8 cellular contexts compared by ENCODE assay signal in the genomic region with DNA sequence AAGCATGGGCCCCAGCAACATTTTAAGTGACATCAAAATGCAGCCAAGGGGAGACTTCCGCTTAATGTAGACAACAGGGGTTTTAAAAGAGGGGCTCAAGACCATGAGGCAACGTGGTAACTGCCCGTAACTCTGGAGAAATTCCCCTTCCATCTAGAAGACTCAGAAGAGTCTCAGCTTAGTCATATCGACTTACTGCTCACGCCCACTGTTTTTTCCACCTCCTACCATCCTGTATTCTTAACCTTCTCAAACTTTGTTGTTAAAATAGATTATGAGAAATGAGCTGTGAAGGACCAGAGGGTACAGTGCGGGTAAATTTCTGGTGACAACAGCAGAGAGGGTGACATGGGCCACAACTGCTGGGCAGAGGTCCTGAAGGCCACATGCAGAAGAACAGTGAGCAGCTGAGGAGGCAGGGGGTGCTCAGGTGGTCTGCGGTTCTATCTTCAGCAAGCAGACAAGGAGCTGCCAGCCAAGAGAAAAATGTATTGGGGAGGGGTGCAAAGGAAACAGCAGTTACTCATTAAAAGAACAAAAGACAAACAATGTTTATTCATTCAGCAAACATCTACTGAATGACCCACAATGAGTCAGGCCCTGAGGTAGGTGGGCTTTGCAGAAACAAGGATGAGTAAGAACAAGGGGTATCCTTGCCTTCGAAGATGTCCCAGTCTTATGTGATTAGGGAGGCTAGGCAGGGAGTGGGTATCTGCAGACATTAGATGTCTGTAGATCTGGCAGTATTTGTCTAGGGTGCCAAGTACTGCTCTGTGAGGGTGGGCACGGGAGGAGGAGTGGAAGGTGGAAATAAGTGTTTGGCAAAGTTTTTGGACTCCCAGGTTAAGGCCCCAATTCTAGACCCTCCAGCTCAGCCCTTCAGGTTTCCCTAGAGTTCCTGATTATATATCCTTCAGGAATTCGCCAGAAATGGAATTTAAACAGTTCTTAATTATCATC.
DNase-seq lines count a peak whose midpoint lies in the region; ATAC-seq and TF ChIP-seq lines count a peak whose summit lies in the region.

No MANE protein-coding gene starts in this region.

- H3K9me3 ChIP-seq in HCT116 (ENCODE audit: control insufficient read depth in 1 of 2, insufficient read depth in 1 of 2, low read depth in 1 of 2, low read length in 2 of 2) (no peaks in the 10 kb centered on the region), HAP-1 (no peaks in the 10 kb centered on the region)

- H3K9ac ChIP-seq in HCT116 (ENCODE audit: low read length), result peak overlapping the region; percentile 1; the same call in 1 of the 2 replicates

- POLR2A ChIA-PET in HCT116 (lab: Charles Lee), result no interaction called here

- RAD21 ChIA-PET in HCT116 (lab: Charles Lee; ENCODE audit: low non-redundant PET in 1 of 2, low total read pairs in 2 of 2, uncharacterized antibody in 2 of 2, unreplicated experiment in 2 of 2), result no interaction called here

- TF ChIP-seq CTCF in HCT116 (IDR thresholded peaks at IDR 0.05 in 2 of 3, conservative IDR thresholded peaks at IDR 0.05 in 1 of 3; ENCODE audit: borderline replicate concordance in 1 of 3, insufficient read depth in 1 of 3, low read depth in 2 of 3, low read length in 2 of 3), result no peak
- no peak for TF ChIP-seq CTCF in epithelial cell of proximal tubule (conservative IDR thresholded peaks at IDR 0.05; ENCODE audit: low read depth, low read length)

- H3K27me3 ChIP-seq in HCT116 (ENCODE audit: insufficient read depth, low read length), result no peaks in the 10 kb centered on the region
- H3K27me3 ChIP-seq in HAP-1 (ENCODE audit: low read depth), result no peaks in the 10 kb centered on the region

- peaks cover 3 to 9% of the 10 kb centered on the region in 2 experiments; a peak in 1 of 4 replicates for H3K36me3 ChIP-seq in HCT116 (ENCODE audit: control insufficient read depth in 1 of 2, insufficient read depth in 2 of 2, low read length in 2 of 2)
- H3K36me3 ChIP-seq in HAP-1 (replicated peaks), result no peaks in the 10 kb centered on the region

- H3K79me2 ChIP-seq in HCT116 (ENCODE audit: insufficient read depth, low read length), result peaks cover 55% of the 10 kb centered on the region

- TF ChIP-seq POLR2A in HCT116 (IDR thresholded peaks at IDR 0.05; ENCODE audit: borderline replicate concordance, extremely low read depth, insufficient read depth, insufficient read length), result no peak

- ATAC-seq in GM18499 (IDR thresholded peaks at IDR 0.05; ENCODE audit: insufficient read depth, unreplicated experiment) (peak; percentile 91), HCT116 (peak; percentile 59; the same call in 1 of the 2 replicates)

- peaks cover 3 to 59% of the 10 kb centered on the region in 2 experiments; a peak in 3 of 4 replicates for H3K4me1 ChIP-seq in HCT116 (ENCODE audit: control insufficient read depth in 1 of 2, insufficient read depth in 2 of 2, low read length in 2 of 2)
- no peaks in the 10 kb centered on the region for H3K4me1 ChIP-seq in HAP-1

- H3K4me3 ChIP-seq in HCT116 (replicated peaks in 1 of 2; ENCODE audit: low read depth in 1 of 2, low read length in 2 of 2) (peak overlapping the region in 1 of 2 experiments; percentile 16; a peak in 2 of 4 replicates), epithelial cell of proximal tubule (ENCODE audit: low read depth, low read length) (no peak overlapping the region), HAP-1 (no peak overlapping the region)

- no peak for TF ChIP-seq RAD21 in HCT116 (IDR thresholded peaks at IDR 0.05; ENCODE audit: low read depth)

- no peak overlapping the region for H2AFZ ChIP-seq in HCT116 (ENCODE audit: low read depth, low read length, poor library complexity, severe bottlenecking)

- peak overlapping the region; percentile 59 for H3K4me2 ChIP-seq in HCT116 (ENCODE audit: low read length)

- H4K20me1 ChIP-seq in HCT116 (ENCODE audit: insufficient read depth), result no peaks in the 10 kb centered on the region

- BruUV-seq in HCT116 (replicated peaks; lab: Mats Ljungman, UMichigan), result no TSS peak

- DNase-seq in HCT116 (ENCODE audit: low read depth, low spot score), result peak; percentile 10
- DNase-seq in RPMI7951 (ENCODE audit: low read depth), result peak; percentile 45
- peak; percentile 38 for DNase-seq in epithelial cell of proximal tubule (ENCODE audit: low read depth)
- DNase-seq in NCI-H2029 treated with DMSO at 0.1 percent for 48 hours (lab: John Stamatoyannopoulos, UW), result no peak
- DNase-seq in HAP-1 (ENCODE audit: low spot score in 2 of 2), result no peak
- DNase-seq in NCI-H748 (lab: John Stamatoyannopoulos, UW; ENCODE audit: unreplicated experiment), result no peak
- no peak for DNase-seq in epidermal melanocyte (ENCODE audit: insufficient read length, low spot score)

- no peaks in the 10 kb centered on the region for H3K9me2 ChIP-seq in HCT116 (ENCODE audit: insufficient read depth)

- in situ Hi-C loops in HAP-1 (cut with MboI; ENCODE audit: low sequenced_read_pairs), result no loop called here

- no peak overlapping the region for H3K27ac ChIP-seq in HCT116 (ENCODE audit: low read depth, low read length)

- intact Hi-C loops in HCT116 (cut with micrococcal nuclease), result no loop called here

- CTCF ChIA-PET in HCT116 (lab: Charles Lee), result interaction anchor here (1.0 kb wide), 1 partner anchor 15 kb away, joined by 3 read pairs; no protein-coding TSS in a partner anchor

TF ChIP-seq in HCT116, 20 proteins besides CTCF, POLR2A, EP300 and RAD21:
- TF ChIP-seq JUND (IDR thresholded peaks at IDR 0.05) (peak; percentile 48; the same call in 1 of the 2 replicates), SRF (IDR thresholded peaks at IDR 0.05; ENCODE audit: low read depth) (no peak), ZNF274 (IDR thresholded peaks at IDR 0.05; ENCODE audit: low read depth, low read length) (no peak), EGR1 (IDR thresholded peaks at IDR 0.05; ENCODE audit: low read depth) (0 out of 2 replicates have a peak, but pooled peaks have one; percentile 23), SP1 (IDR thresholded peaks at IDR 0.05; ENCODE audit: low read depth) (peak; percentile 57), FOSL1 (IDR thresholded peaks at IDR 0.05; ENCODE audit: low read depth) (peak; percentile 70), POLR2AphosphoS5 (IDR thresholded peaks at IDR 0.05; ENCODE audit: low read depth, low read length) (no peak)
- TF ChIP-seq, protein P1, sequence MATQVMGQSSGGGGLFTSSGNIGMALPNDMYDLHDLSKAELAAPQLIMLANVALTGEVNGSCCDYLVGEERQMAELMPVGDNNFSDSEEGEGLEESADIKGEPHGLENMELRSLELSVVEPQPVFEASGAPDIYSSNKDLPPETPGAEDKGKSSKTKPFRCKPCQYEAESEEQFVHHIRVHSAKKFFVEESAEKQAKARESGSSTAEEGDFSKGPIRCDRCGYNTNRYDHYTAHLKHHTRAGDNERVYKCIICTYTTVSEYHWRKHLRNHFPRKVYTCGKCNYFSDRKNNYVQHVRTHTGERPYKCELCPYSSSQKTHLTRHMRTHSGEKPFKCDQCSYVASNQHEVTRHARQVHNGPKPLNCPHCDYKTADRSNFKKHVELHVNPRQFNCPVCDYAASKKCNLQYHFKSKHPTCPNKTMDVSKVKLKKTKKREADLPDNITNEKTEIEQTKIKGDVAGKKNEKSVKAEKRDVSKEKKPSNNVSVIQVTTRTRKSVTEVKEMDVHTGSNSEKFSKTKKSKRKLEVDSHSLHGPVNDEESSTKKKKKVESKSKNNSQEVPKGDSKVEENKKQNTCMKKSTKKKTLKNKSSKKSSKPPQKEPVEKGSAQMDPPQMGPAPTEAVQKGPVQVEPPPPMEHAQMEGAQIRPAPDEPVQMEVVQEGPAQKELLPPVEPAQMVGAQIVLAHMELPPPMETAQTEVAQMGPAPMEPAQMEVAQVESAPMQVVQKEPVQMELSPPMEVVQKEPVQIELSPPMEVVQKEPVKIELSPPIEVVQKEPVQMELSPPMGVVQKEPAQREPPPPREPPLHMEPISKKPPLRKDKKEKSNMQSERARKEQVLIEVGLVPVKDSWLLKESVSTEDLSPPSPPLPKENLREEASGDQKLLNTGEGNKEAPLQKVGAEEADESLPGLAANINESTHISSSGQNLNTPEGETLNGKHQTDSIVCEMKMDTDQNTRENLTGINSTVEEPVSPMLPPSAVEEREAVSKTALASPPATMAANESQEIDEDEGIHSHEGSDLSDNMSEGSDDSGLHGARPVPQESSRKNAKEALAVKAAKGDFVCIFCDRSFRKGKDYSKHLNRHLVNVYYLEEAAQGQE (IDR thresholded peaks at IDR 0.05; ENCODE audit: low read depth), result no peak

Comparison
In these comparisons a context has a peak if more than half of its experiments do, and no peak if none do; other contexts are left out.
1. DNase-seq: peak in HCT116 (single experiment), RPMI7951 (single experiment) and epithelial cell of proximal tubule (single experiment); none in NCI-H2029 treated with DMSO at 0.1 percent for 48 hours (single experiment), HAP-1 (0 of 2), NCI-H748 (single experiment) and epidermal melanocyte (single experiment).